Comparison of ENCODE assay signal across 5 cellular contexts in the genomic region with DNA sequence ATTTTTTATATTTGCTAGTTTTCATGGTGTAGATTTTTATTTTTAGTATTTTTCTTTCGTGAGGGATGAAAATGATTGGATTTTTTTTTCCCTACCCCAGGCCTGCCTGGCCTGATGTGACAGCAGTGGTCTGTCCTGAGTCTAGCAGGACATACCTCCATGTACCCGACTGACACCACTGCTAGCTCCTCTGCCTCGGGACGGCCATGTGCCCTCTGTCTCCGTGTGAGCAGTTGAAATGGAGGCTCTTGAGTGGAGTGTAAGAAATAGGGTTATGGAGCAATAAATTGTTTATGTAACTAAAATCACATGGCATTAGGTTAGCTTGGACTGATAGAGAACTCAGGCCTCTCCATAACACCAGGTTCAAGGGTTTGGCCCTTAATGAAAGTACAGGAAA.
"Had no signal": no experiment of that assay in that cellular context is flagged by ENCODE, and none has a peak within 500 bp of the region (broad histone marks: within the 10 kb centered on the region; RNA-seq: fewer than 3 reads in every experiment).

No MANE protein-coding gene starts in this region.

- H3K9me3 ChIP-seq: HAP-1 had no signal

- H3K4me3 ChIP-seq: GM23248, HAP-1 had no signal

- H3K9ac ChIP-seq: GM23248 had no signal

- H3K4me3 Mint-ChIP-seq: H9, HFFc6 had no signal

- H3K36me3 ChIP-seq: HAP-1 had no signal

- H2AFZ ChIP-seq: GM23248 had no signal

- DNase-seq: GM23248, GOT3, HFFc6 had no signal

- H3K9me3 Mint-ChIP-seq: H9, HFFc6 had no signal

- H3K27ac ChIP-seq: GM23248 had no signal

- H3K27ac Mint-ChIP-seq: H9, HFFc6 had no signal
